In the genomic region with DNA sequence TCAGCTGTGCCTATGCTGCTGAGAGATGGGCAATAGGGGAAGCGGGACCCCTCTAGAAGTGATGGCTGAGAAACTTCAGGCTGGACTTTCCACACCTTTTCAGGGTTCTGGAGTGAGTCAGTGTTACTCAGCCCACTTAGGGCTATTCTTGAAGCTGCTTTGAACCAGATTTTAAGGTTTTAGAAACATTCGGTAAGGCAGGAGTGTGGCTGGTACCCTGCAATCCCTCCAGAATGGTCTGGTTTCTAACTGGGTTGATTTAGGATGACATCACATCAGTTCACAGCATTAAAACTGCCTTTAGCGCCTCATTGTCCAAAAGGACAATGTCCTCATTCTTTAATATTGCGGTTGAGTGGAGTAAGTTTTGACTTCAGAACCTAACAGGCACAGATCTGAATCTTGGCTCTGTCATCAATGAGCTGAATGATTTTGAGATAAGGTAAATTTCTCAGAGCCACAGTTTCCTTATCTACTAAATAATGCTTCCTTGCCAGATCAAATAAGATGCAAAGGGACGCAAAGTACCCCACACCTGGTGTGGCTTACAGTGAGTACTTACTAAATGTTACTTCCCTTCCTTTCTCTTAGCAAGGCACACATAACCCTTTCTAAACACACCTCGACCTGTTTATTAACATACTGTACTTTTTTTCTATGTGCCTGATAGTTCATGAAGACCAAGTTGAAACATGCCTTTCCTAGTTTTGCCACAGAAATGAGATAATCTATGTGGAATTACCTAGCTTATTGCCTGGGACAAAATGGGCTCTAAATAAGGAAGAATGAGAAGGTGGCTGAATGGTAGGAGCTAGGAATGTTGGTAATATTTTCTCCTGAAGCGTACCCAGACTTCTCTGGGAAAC, we compare ENCODE assay signal across 24 cellular contexts.
DNase-seq lines count a peak whose midpoint lies in the region; ATAC-seq, FAIRE-seq and TF ChIP-seq lines count a peak whose summit lies in the region.
"Had no signal": no experiment of that assay in that cellular context is flagged by ENCODE, and none has a peak within 500 bp of the region (broad histone marks: within the 10 kb centered on the region; RNA-seq: fewer than 3 reads in every experiment).

No MANE protein-coding gene starts in this region.

- H3K27ac ChIP-seq in foreskin keratinocyte, result peak overlapping the region; percentile 48
- H3K27ac ChIP-seq in small intestine (ENCODE audit: low read depth in 1 of 2, low read length in 1 of 2), result no peak overlapping the region
- H3K27ac ChIP-seq: upper lobe of right lung had no signal

- DNase-seq in Calu3 (no peak), foreskin keratinocyte (peak; percentile 83 to 93), putamen (ENCODE audit: low spot score) (peak; percentile 9), small intestine (no peak), T-helper 17 cell (no peak)
- no peak for DNase-seq in activated CD4-positive, alpha-beta T cell treated with anti-CD3 and anti-CD28 coated beads for 48 hours
- DNase-seq: activated CD4-positive, alpha-beta T cell treated with anti-CD3 and anti-CD28 coated beads for 4 hours; activated CD8-positive, alpha-beta memory T cell treated with anti-CD3 and anti-CD28 coated beads, Interleukin-2, amount 50 U/mL, for 4 hours; COR-L47; natural killer cell; NCI-H1694; NCI-H526 treated with DMSO at 0.1 percent for 48 hours; Right ventricle myocardium superior; stimulated activated CD4-positive, alpha-beta T cell treated with anti-CD3 and anti-CD28 coated beads, Interleukin-2, amount 100 ng/mL, for 48 hours; stimulated activated naive CD8-positive, alpha-beta T cell treated with anti-CD3 and anti-CD28 coated beads, Interleukin-15, Interleukin-2, amounts not matched to agents 100 U/mL and 50 U/mL, for 24 hours; T-cell; upper lobe of right lung had no signal

- no peaks in the 10 kb centered on the region for H3K36me3 ChIP-seq in small intestine (ENCODE audit: control insufficient read depth in 2 of 2, insufficient read depth in 2 of 2, low read length in 2 of 2)
- H3K36me3 ChIP-seq: upper lobe of right lung had no signal

- no TSS peak for BruUV-seq in Calu3 (replicated peaks; lab: Mats Ljungman, UMichigan)

- H3K4me3 Mint-ChIP-seq in Calu3 (ENCODE audit: low read depth, unreplicated experiment) (peak overlapping the region; percentile 13), T-helper 17 cell (no peak overlapping the region)
- H3K4me3 Mint-ChIP-seq: B cell; central memory CD8-positive, alpha-beta T cell; HFFc6; natural killer cell; T-cell had no signal

- H3K9me3 ChIP-seq in small intestine (ENCODE audit: control insufficient read depth, low read depth) (no peaks in the 10 kb centered on the region), T-helper 17 cell (ENCODE audit: control insufficient read depth, low read length, poor library complexity, severe bottlenecking) (no peaks in the 10 kb centered on the region)
- H3K9me3 ChIP-seq: upper lobe of right lung had no signal

- CTCF ChIA-PET in Calu3 (lab: Charles Lee), result interaction anchor here (1.0 kb wide), 1 partner anchor 63 kb away, joined by 3 read pairs; no protein-coding TSS in a partner anchor

- ATAC-seq in SK-N-SH treated with all-trans-retinoic acid at 6 μM for 48 hours, result peak; percentile 20; the same call in 2 of the 3 replicates
- peak; percentile 79 for ATAC-seq in foreskin keratinocyte
- ATAC-seq in GM18873 (IDR thresholded peaks at IDR 0.05; ENCODE audit: low FRiP score, unreplicated experiment), result no peak
- no peak for ATAC-seq in T-helper 17 cell
- ATAC-seq: stimulated activated naive CD8-positive, alpha-beta T cell treated with anti-CD3 and anti-CD28 coated beads, Interleukin-15, Interleukin-2, amounts not matched to agents 100 U/mL and 50 U/mL, for 24 hours; T-cell; upper lobe of right lung had no signal

- intact Hi-C loops in Calu3 (cut with micrococcal nuclease; ENCODE audit: unreplicated experiment), result loop anchor here (5.0 to 10.0 kb wide), 2 partner anchors 46 to 309 kb away; no protein-coding TSS in a partner anchor

- peaks cover 3% of the 10 kb centered on the region for H3K36me3 Mint-ChIP-seq in Calu3 (ENCODE audit: insufficient read depth, unreplicated experiment)
- H3K36me3 Mint-ChIP-seq in T-helper 17 cell (ENCODE audit: low read depth), result no peaks in the 10 kb centered on the region
- H3K36me3 Mint-ChIP-seq: natural killer cell, T-cell had no signal

- H3K4me1 ChIP-seq in foreskin keratinocyte, result peaks cover 13% of the 10 kb centered on the region
- no peaks in the 10 kb centered on the region for H3K4me1 ChIP-seq in small intestine (ENCODE audit: control insufficient read depth in 2 of 2, insufficient read depth in 1 of 2, low read depth in 1 of 2, low read length in 1 of 2)

- TF ChIP-seq CTCF in Calu3 (IDR thresholded peaks at IDR 0.05; ENCODE audit: unreplicated experiment), result no peak
- TF ChIP-seq CTCF in foreskin keratinocyte (conservative IDR thresholded peaks at IDR 0.05), result no peak

- WGBS in small intestine, 3 donors, result 46 to 67% (median 53%) methylated on average over 7 of the region's 7 CpGs

- peak overlapping the region; percentile 43 for H3K27ac Mint-ChIP-seq in Calu3 (ENCODE audit: unreplicated experiment)
- H3K27ac Mint-ChIP-seq in T-helper 17 cell, result no peak overlapping the region
- H3K27ac Mint-ChIP-seq: B cell, HFFc6, natural killer cell, T-cell had no signal

- H3K4me1 Mint-ChIP-seq in Calu3 (ENCODE audit: low read depth, unreplicated experiment) (peaks cover 80% of the 10 kb centered on the region), T-helper 17 cell (no peaks in the 10 kb centered on the region)
- H3K4me1 Mint-ChIP-seq: B cell; central memory CD8-positive, alpha-beta T cell; natural killer cell; T-cell had no signal

- H3K9me3 Mint-ChIP-seq in Calu3 (ENCODE audit: low read depth, unreplicated experiment), result peaks cover 1% of the 10 kb centered on the region
- H3K9me3 Mint-ChIP-seq: central memory CD8-positive, alpha-beta T cell; HFFc6; natural killer cell; T-cell had no signal

- H3K27me3 Mint-ChIP-seq in Calu3 (ENCODE audit: unreplicated experiment) (no peaks in the 10 kb centered on the region), T-helper 17 cell (peaks cover 24% of the 10 kb centered on the region)

- H3K27me3 ChIP-seq in foreskin keratinocyte (no peaks in the 10 kb centered on the region), small intestine (ENCODE audit: control insufficient read depth in 2 of 2, insufficient read depth in 2 of 2, low read length in 2 of 2) (no peaks in the 10 kb centered on the region)
- H3K27me3 ChIP-seq: upper lobe of right lung had no signal

- FAIRE-seq in small intestine (lab: Jason Lieb, UNC), result no peak
- FAIRE-seq: frontal cortex had no signal

- H3K4me3 ChIP-seq in small intestine (ENCODE audit: low read depth in 1 of 2, low read length in 2 of 2), result no peak overlapping the region
- H3K4me3 ChIP-seq: skin epidermis, upper lobe of right lung had no signal

TF ChIP-seq in SK-N-SH treated with all-trans-retinoic acid at 6 μM for 48 hours, 23 proteins besides CTCF, POLR2A, EP300 and RAD21:
- peak; percentile 43; the same call in 1 of the 2 replicates for TF ChIP-seq CREB5 (CRISPR knock-in tag; IDR thresholded peaks at IDR 0.05; ENCODE audit: low read depth)
- TF ChIP-seq ZFP3 (CRISPR knock-in tag; IDR thresholded peaks at IDR 0.05), result peak; percentile 76; the same call in 1 of the 2 replicates
- no peak for TF ChIP-seq RARB (CRISPR knock-in tag; IDR thresholded peaks at IDR 0.05)
- peak; percentile 72 for TF ChIP-seq ISL1 (CRISPR knock-in tag; IDR thresholded peaks at IDR 0.05)
TF ChIP-seq in SK-N-SH treated with all-trans-retinoic acid at 6 μM for 48 hours: peak in this region for 3.

Comparison
In these comparisons a context has a peak if more than half of its experiments do, and no peak if none do; other contexts are left out.
1. DNase-seq: peak in foreskin keratinocyte (2 of 2) and putamen (single experiment); none in Calu3 (single experiment), small intestine (single experiment), T-helper 17 cell (0 of 3) and activated CD4-positive, alpha-beta T cell treated with anti-CD3 and anti-CD28 coated beads for 48 hours (single experiment).
2. ATAC-seq: peak in SK-N-SH treated with all-trans-retinoic acid at 6 μM for 48 hours (single experiment) and foreskin keratinocyte (single experiment); none in GM18873 (single experiment) and T-helper 17 cell (single experiment).